Comparison of ENCODE assay signal across 26 cellular contexts in genomic region chr6:116323863-116324262, GRCh38. TPM values are rescaled to one million over a fixed set of nuclear protein-coding genes. Genes with fewer than 3 reads are reported as not detected.
DNase-seq lines count a peak whose midpoint lies in the region; ATAC-seq and TF ChIP-seq lines count a peak whose summit lies in the region.
"Had no signal": no experiment of that assay in that cellular context is flagged by ENCODE, and none has a peak within 500 bp of the region (broad histone marks: within the 10 kb centered on the region; RNA-seq: fewer than 3 reads in every experiment).

No MANE protein-coding gene starts in this region.

- no peaks in the 10 kb centered on the region for H3K27me3 Mint-ChIP-seq in GM23338 (ENCODE audit: insufficient read depth, low read depth, poor library complexity)
- H3K27me3 Mint-ChIP-seq in endodermal cell (ENCODE audit: insufficient read depth), result no peaks in the 10 kb centered on the region
- H3K27me3 Mint-ChIP-seq: CD4-positive, CD25-positive, alpha-beta regulatory T cell had no signal

- H3K27me3 ChIP-seq in GM23338 (ENCODE audit: insufficient read depth), result no peaks in the 10 kb centered on the region
- no peaks in the 10 kb centered on the region for H3K27me3 ChIP-seq in HUES64 (ENCODE audit: insufficient read depth, low read length)
- H3K27me3 ChIP-seq in endodermal cell (ENCODE audit: control insufficient read depth, insufficient read depth, low read length, poor library complexity, severe bottlenecking), result no peaks in the 10 kb centered on the region
- H3K27me3 ChIP-seq: BLaER1, Peyer's patch had no signal

- no peaks in the 10 kb centered on the region for H3K79me2 ChIP-seq in GM23338 (replicated peaks; ENCODE audit: insufficient read depth)

- H2AFZ ChIP-seq in GM23338, result no peak overlapping the region

- peak overlapping the region; percentile 29; the same call in 1 of the 2 replicates for H3K9ac ChIP-seq in HUES64 (ENCODE audit: low read depth, low read length)
- no peak overlapping the region for H3K9ac ChIP-seq in endodermal cell (ENCODE audit: extremely low read depth, low read length, poor library complexity, severe bottlenecking)
- H3K9ac ChIP-seq: BLaER1 had no signal

- H3K4me1 Mint-ChIP-seq in GM23338 (peaks cover 69% of the 10 kb centered on the region), endodermal cell (peaks cover 58% of the 10 kb centered on the region)

- ATAC-seq in GM23338, result peak; percentile 63

- TF ChIP-seq CTCF in GM23338 (conservative IDR thresholded peaks at IDR 0.05; ENCODE audit: low read depth in 2 of 2), result no peak
- TF ChIP-seq CTCF in endodermal cell (conservative IDR thresholded peaks at IDR 0.05), result no peak
- no peak for TF ChIP-seq CTCF in GM20000 (IDR thresholded peaks at IDR 0.05; ENCODE audit: extremely low read depth, missing control alignments)

- peak overlapping the region; percentile 94 for H3K27ac Mint-ChIP-seq in GM23338
- H3K27ac Mint-ChIP-seq in endodermal cell, result peak overlapping the region; percentile 71
- H3K27ac Mint-ChIP-seq: CD4-positive, CD25-positive, alpha-beta regulatory T cell had no signal

- H3K36me3 Mint-ChIP-seq in GM23338 (ENCODE audit: low read depth) (peaks cover 4% of the 10 kb centered on the region; the same call in 2 of the 3 replicates), endodermal cell (ENCODE audit: low read depth) (peaks cover 9% of the 10 kb centered on the region)

- H4K20me1 ChIP-seq in GM23338 (replicated peaks; ENCODE audit: insufficient read depth), result no peaks in the 10 kb centered on the region
- H4K20me1 ChIP-seq: BLaER1 had no signal

- H3K9me2 ChIP-seq in GM23338 (ENCODE audit: insufficient read depth), result no peaks in the 10 kb centered on the region

- no peaks in the 10 kb centered on the region for H3K36me3 ChIP-seq in GM23338 (ENCODE audit: insufficient read depth)
- no peaks in the 10 kb centered on the region for H3K36me3 ChIP-seq in HUES64 (ENCODE audit: insufficient read depth, low read length)
- no peaks in the 10 kb centered on the region for H3K36me3 ChIP-seq in endodermal cell (ENCODE audit: control insufficient read depth, insufficient read depth, low read length)
- H3K36me3 ChIP-seq: BLaER1, Peyer's patch had no signal

- peak overlapping the region; percentile 65 for H3K27ac ChIP-seq in GM23338 (ENCODE audit: low read depth)
- H3K27ac ChIP-seq in HUES64 (ENCODE audit: low read depth, low read length), result peak overlapping the region; percentile 65
- H3K27ac ChIP-seq in endodermal cell (ENCODE audit: low read depth, low read length), result no peak overlapping the region
- H3K27ac ChIP-seq: BLaER1, Peyer's patch, SK-N-MC had no signal

- H3K4me3 Mint-ChIP-seq in GM23338, result peak overlapping the region; percentile 38
- no peak overlapping the region for H3K4me3 Mint-ChIP-seq in endodermal cell
- H3K4me3 Mint-ChIP-seq: CD4-positive, CD25-positive, alpha-beta regulatory T cell had no signal

- 25% methylated on average over 1 of the region's 1 CpG for WGBS in HUES64
- 43 to 45% methylated on average over 1 of the region's 1 CpG for WGBS in endodermal cell (ENCODE audit: insufficient coverage in 1 of 2, insufficient read length in 1 of 2), 2 experiments

- H3K4me2 ChIP-seq in GM23338, result peak overlapping the region; percentile 61
- H3K4me2 ChIP-seq: BLaER1 had no signal

- peaks cover 66% of the 10 kb centered on the region for H3K4me1 ChIP-seq in GM23338 (ENCODE audit: insufficient read depth)
- H3K4me1 ChIP-seq in HUES64 (ENCODE audit: insufficient read depth, low read length), result peaks cover 61% of the 10 kb centered on the region
- H3K4me1 ChIP-seq in endodermal cell (ENCODE audit: control insufficient read depth, insufficient read depth, low read length), result peaks cover 7% of the 10 kb centered on the region
- H3K4me1 ChIP-seq: BLaER1, Peyer's patch had no signal

- peak overlapping the region; percentile 29 for H3K4me3 ChIP-seq in GM23338
- H3K4me3 ChIP-seq in HUES64 (ENCODE audit: low read length), result peak overlapping the region; percentile 9; the same call in 1 of the 2 replicates
- H3K4me3 ChIP-seq in endodermal cell (ENCODE audit: low read length), result no peak overlapping the region
- H3K4me3 ChIP-seq: BLaER1, Peyer's patch, SK-N-MC had no signal

- peak; percentile 48 for DNase-seq in GM23338 (ENCODE audit: low spot score)
- DNase-seq in endodermal cell, result peak; percentile 66
- DNase-seq in iPS-NIHi11 (ENCODE audit: low spot score), result peak; percentile 34
- DNase-seq in GM20000 (ENCODE audit: low spot score), result no peak
- no peak for DNase-seq in stimulated activated CD8-positive, alpha-beta memory T cell treated with anti-CD3 and anti-CD28 coated beads, Interleukin-4, amount 100 ng/mL, for 48 hours
- DNase-seq in SHP77 (lab: John Stamatoyannopoulos, UW), result no peak
- DNase-seq in NCI-H2227 treated with DMSO at 0.1 percent for 48 hours (lab: John Stamatoyannopoulos, UW), result no peak
- DNase-seq: CD4-positive, CD25-positive, alpha-beta regulatory T cell; DMS153; DND-41; HCEC 1CT; Karpas-422; NCI-H1092; NCI-H1417 treated with DMSO at 0.1 percent for 48 hours; NCI-H1694 treated with DMSO at 0.1 percent for 48 hours; NCI-H2081; NCI-H2171; NCI-H446; NCI-H524 treated with DMSO at 0.1 percent for 48 hours; NCI-H82; OCI-M1; Peyer's patch; SIG-M5 had no signal

- H3K9me3 Mint-ChIP-seq in GM23338 (peaks cover 3% of the 10 kb centered on the region; the same call in 1 of the 3 replicates), endodermal cell (peaks cover 18% of the 10 kb centered on the region)
- H3K9me3 Mint-ChIP-seq: CD4-positive, CD25-positive, alpha-beta regulatory T cell had no signal

- H3F3A ChIP-seq in GM23338 (replicated peaks; ENCODE audit: low read depth), result no peaks in the 10 kb centered on the region

- no peaks in the 10 kb centered on the region for H3K9me3 ChIP-seq in HUES64 (ENCODE audit: insufficient read depth, low read depth, low read length)
- peaks cover 4% of the 10 kb centered on the region for H3K9me3 ChIP-seq in endodermal cell (ENCODE audit: control insufficient read depth, low read length)
- H3K9me3 ChIP-seq: BLaER1, Peyer's patch had no signal

RNA-seq across cellular contexts. Expression of gene TSPYL1, which starts 44.1 kb away (rescaled TPM):
- total RNA-seq in GM23338 (2014; rRNA removed; shearing (Covaris generic)), result 61.8 and 66.1 TPM in 2 replicates
- polyA plus RNA-seq in GM23338 (2016; fragmentation: Nextera tagmentation; extraction: Ambion mirVana), result 24.6 and 24.9 TPM in 2 replicates
- 42.9 TPM for polyA plus RNA-seq in HUES64 (2013, experiment 1 of 2)
- 44.1 TPM for polyA plus RNA-seq in HUES64 (2013, experiment 2 of 2)
- total RNA-seq in endodermal cell, result 10 to 100 TPM; 73.4 to 80.6 TPM
- polyA plus RNA-seq in endodermal cell (2013, experiment 1 of 2), result 50.7 TPM
- polyA plus RNA-seq in endodermal cell (2013, experiment 2 of 2), result 50.3 TPM

RNA-seq across cellular contexts. Expression of gene DSE, which starts 46.9 kb away (rescaled TPM):
- total RNA-seq in GM23338 (2014; rRNA removed; shearing (Covaris generic)), result 41.5 and 45.2 TPM in 2 replicates
- polyA plus RNA-seq in GM23338 (2016; fragmentation: Nextera tagmentation; extraction: Ambion mirVana), result 16.8 and 18.8 TPM in 2 replicates
- 25.0 TPM for polyA plus RNA-seq in HUES64 (2013, experiment 1 of 2)
- polyA plus RNA-seq in HUES64 (2013, experiment 2 of 2), result 25.0 TPM
- total RNA-seq in endodermal cell, result 10 to 100 TPM; 42.3 to 44.3 TPM
- polyA plus RNA-seq in endodermal cell (2013, experiment 1 of 2), result 18.9 TPM
- 17.5 TPM for polyA plus RNA-seq in endodermal cell (2013, experiment 2 of 2)

Comparison
In these comparisons a context has a peak if more than half of its experiments do, and no peak if none do; other contexts are left out.
1. DNase-seq: peak in GM23338 (single experiment), endodermal cell (single experiment) and iPS-NIHi11 (single experiment); none in GM20000 (single experiment), stimulated activated CD8-positive, alpha-beta memory T cell treated with anti-CD3 and anti-CD28 coated beads, Interleukin-4, amount 100 ng/mL, for 48 hours (single experiment), SHP77 (0 of 2) and NCI-H2227 treated with DMSO at 0.1 percent for 48 hours (single experiment).